Comparison of ENCODE assay signal across 15 cellular contexts in genomic region chr2:85744055-85744454, GRCh38. TPM values are rescaled to one million over a fixed set of nuclear protein-coding genes. Genes with fewer than 3 reads are reported as not detected.
DNase-seq lines count a peak whose midpoint lies in the region; ATAC-seq and TF ChIP-seq lines count a peak whose summit lies in the region.
"Had no signal": no experiment of that assay in that cellular context is flagged by ENCODE, and none has a peak within 500 bp of the region (broad histone marks: within the 10 kb centered on the region; RNA-seq: fewer than 3 reads in every experiment).

No MANE protein-coding gene starts in this region.

- no peaks in the 10 kb centered on the region for H3K36me3 ChIP-seq in heart right ventricle
- H3K36me3 ChIP-seq in fibroblast of lung (ENCODE audit: control insufficient read depth, insufficient read depth, low read length): no peaks in the 10 kb centered on the region
- H3K36me3 ChIP-seq in sigmoid colon: no peaks in the 10 kb centered on the region
- no peaks in the 10 kb centered on the region for H3K36me3 ChIP-seq in vagina
- H3K36me3 ChIP-seq in testis (ENCODE audit: low read depth, missing control alignments): no peaks in the 10 kb centered on the region
- H3K36me3 ChIP-seq: left lung had no signal

- H3K4me2 ChIP-seq in fibroblast of lung (ENCODE audit: extremely low read depth, insufficient read depth, low read length): peak overlapping the region; percentile 7

- H3K27me3 ChIP-seq in heart right ventricle (no peaks in the 10 kb centered on the region), fibroblast of lung (ENCODE audit: control insufficient read depth, insufficient read depth, low read length) (no peaks in the 10 kb centered on the region), sigmoid colon (no peaks in the 10 kb centered on the region), vagina (no peaks in the 10 kb centered on the region), testis (no peaks in the 10 kb centered on the region)
- H3K27me3 ChIP-seq: left lung had no signal

- no peak for DNase-seq in heart right ventricle
- no peak for DNase-seq in cardiac septum (ENCODE audit: low spot score)
- DNase-seq in fibroblast of lung (ENCODE audit: low read depth in 2 of 2): no peak
- no peak for DNase-seq in sigmoid colon
- no peak for DNase-seq in vagina (ENCODE audit: extremely low spot score in 2 of 2)
- DNase-seq in testis: no peak
- no peak for DNase-seq in SKM-1 treated with dmso at 0.1 percent for 144 hours (lab: John Stamatoyannopoulos, UW; ENCODE audit: unreplicated experiment)
- DNase-seq: activated CD4-positive, alpha-beta T cell treated with anti-CD3 and anti-CD28 coated beads for 48 hours; activated naive CD8-positive, alpha-beta T cell treated with anti-CD3 and anti-CD28 coated beads, Interleukin-2, amount 10 ng/mL, durations not matched to agents 7 days and 5 days; GF-D8; left lung had no signal

- H3K4me3 ChIP-seq in heart right ventricle (no peak overlapping the region), fibroblast of lung (replicated peaks in 1 of 4; ENCODE audit: control extremely low read depth in 1 of 4, insufficient read depth in 1 of 4, low read depth in 3 of 4, low read length in 4 of 4) (no peak overlapping the region), sigmoid colon (no peak overlapping the region), vagina (no peak overlapping the region), testis (no peak overlapping the region)
- H3K4me3 ChIP-seq: left lung, smooth muscle cell had no signal

- ATAC-seq in heart right ventricle (no peak), GM19397 (IDR thresholded peaks at IDR 0.05; ENCODE audit: unreplicated experiment) (no peak)
- ATAC-seq: natural killer cell treated with Interleukin-12 subunit alpha and Interleukin-12 subunit beta and Interleukin-15 and Interleukin-18, amount 100 ng/mL, for 72 hours had no signal

- H3K4me1 ChIP-seq in heart right ventricle: peaks cover 44 to 87% (median 68%) of the 10 kb centered on the region in 9 donors
- peaks cover 35% of the 10 kb centered on the region for H3K4me1 ChIP-seq in fibroblast of lung (ENCODE audit: control insufficient read depth, extremely low read depth, insufficient read depth, low read length)
- H3K4me1 ChIP-seq in sigmoid colon: peaks cover 0 to 71% (median 64%) of the 10 kb centered on the region in 4 donors
- H3K4me1 ChIP-seq in vagina: peaks cover 74% of the 10 kb centered on the region
- H3K4me1 ChIP-seq in testis: peaks cover 45% of the 10 kb centered on the region

- H4K20me1 ChIP-seq in fibroblast of lung (ENCODE audit: control insufficient read depth, extremely low read depth, insufficient read depth, low read length): no peaks in the 10 kb centered on the region

- H3K27ac ChIP-seq in heart right ventricle (peak overlapping the region in 8 of 10 donors; percentile 33 to 98 (median 72)), fibroblast of lung (ENCODE audit: insufficient read depth, low read length) (peak overlapping the region; percentile 78), sigmoid colon (peak overlapping the region; percentile 77 to 91 (median 85)), vagina (peak overlapping the region; percentile 89), testis (peak overlapping the region in 1 of 2 donors; percentile 64)

- intact Hi-C loops in heart right ventricle (cut with DNase I) (loop anchor here in 1 of 10 donors (10.0 kb wide), 1 partner anchor 331 kb away; no protein-coding TSS in a partner anchor), cardiac septum (cut with DNase I) (no loop called here), sigmoid colon (cut with DNase I) (no loop called here), vagina (cut with DNase I) (no loop called here), testis (cut with DNase I; ENCODE audit: low total_unique reads) (no loop called here)

- TF ChIP-seq CTCF in heart right ventricle (IDR thresholded peaks at IDR 0.05): no peak
- no peak for TF ChIP-seq CTCF in fibroblast of lung (conservative IDR thresholded peaks at IDR 0.05 in 1 of 2, IDR thresholded peaks at IDR 0.05 in 1 of 2; ENCODE audit: low read depth in 1 of 2, low read length in 2 of 2)
- TF ChIP-seq CTCF in sigmoid colon (IDR thresholded peaks at IDR 0.05): no peak
- no peak for TF ChIP-seq CTCF in vagina (IDR thresholded peaks at IDR 0.05)
- no peak for TF ChIP-seq CTCF in testis (IDR thresholded peaks at IDR 0.05)

- 29 to 52% methylated on average over 4 of the region's 4 CpGs for WGBS in heart right ventricle, 2 donors
- 77 to 80% methylated on average over 4 of the region's 4 CpGs for WGBS in sigmoid colon, 2 donors
- WGBS in testis, 2 donors: 50 to 58% methylated on average over 4 of the region's 4 CpGs

- no peak for TF ChIP-seq EP300 in sigmoid colon (IDR thresholded peaks at IDR 0.05)

- TF ChIP-seq POLR2A in sigmoid colon (IDR thresholded peaks at IDR 0.05) (no peak), vagina (IDR thresholded peaks at IDR 0.05) (no peak), testis (IDR thresholded peaks at IDR 0.05) (no peak)

- H3K9ac ChIP-seq in fibroblast of lung (ENCODE audit: insufficient read depth, low read length): no peak overlapping the region

- no peaks in the 10 kb centered on the region for H3K79me2 ChIP-seq in fibroblast of lung (ENCODE audit: control insufficient read depth, insufficient read depth, low read length)

- H2AFZ ChIP-seq in fibroblast of lung (ENCODE audit: low read length): no peak overlapping the region

- H3K9me3 ChIP-seq in heart right ventricle (peaks cover 0 to 5% (median 0%) of the 10 kb centered on the region in 11 donors), fibroblast of lung (ENCODE audit: control insufficient read depth, insufficient read depth, low read depth, low read length) (no peaks in the 10 kb centered on the region), sigmoid colon (no peaks in the 10 kb centered on the region), vagina (no peaks in the 10 kb centered on the region), testis (no peaks in the 10 kb centered on the region)
- H3K9me3 ChIP-seq: left lung had no signal

RNA-seq across cellular contexts. Expression of gene ATOH8, which starts 9.7 kb away (rescaled TPM):
- total RNA-seq in heart right ventricle (10 to 100 TPM in 9 of 10 donors, 1 to 10 TPM in 1; 8.7 to 33.4 (median 15.2) TPM), cardiac septum (21.0 TPM), fibroblast of lung (19.0 and 19.2 TPM in 2 replicates), sigmoid colon (10 to 100 TPM; 12.4 to 20.6 (median 18.1) TPM), vagina (66.5 TPM), testis (10 to 100 TPM; 14.2 to 16.8 TPM)
- polyA plus RNA-seq in heart right ventricle (10 to 100 TPM; 35.2 to 45.9 TPM), fibroblast of lung (5.6 and 7.1 TPM in 2 replicates), sigmoid colon (1 to 10 TPM; 1.6 to 9.4 (median 6.6) TPM), testis (ENCODE audit: insufficient read depth, low read depth, low replicate concordance) (13.5 TPM)
- 11.7 and 17.4 TPM in 2 replicates for polyA plus RNA-seq in fibroblast of lung (2012)
- 12.8 and 15.6 TPM in 2 replicates for polyA minus RNA-seq in fibroblast of lung (ENCODE audit: low replicate concordance)
- total RNA-seq: activated naive CD8-positive, alpha-beta T cell treated with anti-CD3 and anti-CD28 coated beads, Interleukin-2, amount 10 ng/mL, durations not matched to agents 7 days and 5 days; natural killer cell treated with Interleukin-12 subunit alpha and Interleukin-12 subunit beta and Interleukin-15 and Interleukin-18, amount 100 ng/mL, for 72 hours had no signal

RNA-seq across cellular contexts. Expression of gene GNLY, which starts 49.9 kb away (rescaled TPM):
- 10 to 100 TPM in 1 of 10 donors, 1 to 10 TPM in 5, under 1 TPM in 4; 0.17 to 43.2 (median 1.2) TPM for total RNA-seq in heart right ventricle
- polyA plus RNA-seq in heart right ventricle: 1 to 10 TPM; 1.2 to 3.1 TPM
- total RNA-seq in cardiac septum: 2.3 TPM
- total RNA-seq in fibroblast of lung: under 0.01 TPM in 1 of 2 replicates, not detected in the other
- not detected in 2 replicates for polyA plus RNA-seq in fibroblast of lung
- not detected in 2 replicates for polyA plus RNA-seq in fibroblast of lung (2012)
- polyA minus RNA-seq in fibroblast of lung (ENCODE audit: low replicate concordance): not detected in 2 replicates
- 1 to 10 TPM in 1 of 4 donors, not detected in 3; 1.6 TPM for total RNA-seq in sigmoid colon
- 10 to 100 TPM in 1 of 3 donors, 1 to 10 TPM in 2; 2.4 to 13.9 (median 4.2) TPM for polyA plus RNA-seq in sigmoid colon
- 3.2 TPM for total RNA-seq in vagina
- total RNA-seq in testis: 1 to 10 TPM in 1 of 2 donors, under 1 TPM in 1; 0.43 to 2.6 TPM
- 2.2 TPM for polyA plus RNA-seq in testis (ENCODE audit: insufficient read depth, low read depth, low replicate concordance)
- total RNA-seq: A673, smooth muscle cell had no signal
- polyA plus RNA-seq: smooth muscle cell had no signal
